Comparison of ENCODE assay signal across 8 cellular contexts in the genomic region with DNA sequence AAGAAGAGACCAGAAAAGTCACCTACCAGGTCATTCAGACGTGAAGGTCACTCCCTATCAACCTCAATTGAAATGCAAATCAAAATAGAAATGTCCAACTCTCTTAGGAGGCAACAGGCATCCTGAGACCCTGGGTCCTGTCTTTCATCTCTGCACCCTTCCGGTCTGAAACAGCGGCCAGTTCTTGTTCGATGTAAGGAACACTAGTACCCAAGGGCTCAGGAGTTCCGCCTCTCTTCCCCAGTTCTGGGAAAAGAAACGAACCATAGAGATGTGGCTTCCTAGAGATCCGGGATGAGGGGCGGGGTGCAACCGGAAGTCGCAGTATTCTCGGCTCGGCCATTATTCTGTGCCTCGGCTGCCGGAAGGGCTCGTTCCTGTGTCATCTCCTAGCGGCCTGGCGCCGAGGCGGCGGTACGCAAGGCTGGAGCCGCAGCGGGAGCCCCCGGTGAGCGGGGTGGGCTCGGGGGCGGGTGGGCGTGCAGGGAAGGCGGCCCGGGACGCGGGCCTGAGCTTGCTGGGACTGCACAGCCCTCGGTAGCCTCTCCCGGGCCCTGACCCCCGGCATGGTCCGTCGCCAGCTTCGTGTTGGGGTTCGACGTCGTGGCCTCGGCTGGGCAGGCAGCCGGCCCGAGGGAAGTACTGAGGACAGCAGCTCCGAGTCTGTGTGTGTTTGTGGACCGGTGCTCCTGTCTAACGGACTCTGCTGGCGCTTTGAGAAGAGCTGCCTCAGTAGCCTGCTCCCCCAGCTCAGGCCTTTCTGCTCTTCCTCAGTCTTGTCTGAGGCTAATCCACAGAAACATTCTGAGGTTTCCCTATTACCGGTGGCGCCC. TPM values are rescaled to one million over a fixed set of nuclear protein-coding genes. Genes with fewer than 3 reads are reported as not detected.
DNase-seq lines count a peak whose midpoint lies in the region; ATAC-seq and TF ChIP-seq lines count a peak whose summit lies in the region.

A gene (plus strand): TSS at position 341 of the 833 bp plus-strand sequence. CDS start 4,119 bp downstream, outside the sequence.

- POLR2A ChIA-PET in activated CD8-positive, alpha-beta T cell treated with anti-CD3 and anti-CD28 coated beads for 36 hours (lab: Charles Lee) = interaction anchor here (0.9 to 1.8 kb wide), 4 partner anchors 27 to 137 kb away, joined by 3 to 9 read pairs (median 4); a partner anchor contains a TSS

- peaks cover 15% of the 10 kb centered on the region for H3K36me3 Mint-ChIP-seq in activated CD8-positive, alpha-beta T cell treated with anti-CD3 and anti-CD28 coated beads for 36 hours (ENCODE audit: low read depth)
- H3K36me3 Mint-ChIP-seq in effector memory CD8-positive, alpha-beta T cell (ENCODE audit: insufficient read depth) = peaks cover 2% of the 10 kb centered on the region
- peaks cover 6% of the 10 kb centered on the region for H3K36me3 Mint-ChIP-seq in memory B cell

- H3K9me3 Mint-ChIP-seq in activated CD8-positive, alpha-beta T cell treated with anti-CD3 and anti-CD28 coated beads for 36 hours = no peaks in the 10 kb centered on the region
- H3K9me3 Mint-ChIP-seq in effector memory CD8-positive, alpha-beta T cell = no peaks in the 10 kb centered on the region
- no peaks in the 10 kb centered on the region for H3K9me3 Mint-ChIP-seq in memory B cell

- peak; percentile 91 for ATAC-seq in GM19324 (IDR thresholded peaks at IDR 0.05; ENCODE audit: low FRiP score, unreplicated experiment)
- peak; percentile 88 for ATAC-seq in HG03460 (IDR thresholded peaks at IDR 0.05; ENCODE audit: unreplicated experiment)
- ATAC-seq in activated CD8-positive, alpha-beta T cell treated with anti-CD3 and anti-CD28 coated beads for 36 hours = peak; percentile 95
- peak; percentile 87 for ATAC-seq in effector memory CD8-positive, alpha-beta T cell (replicated peaks)
- ATAC-seq in memory B cell (ENCODE audit: low read depth) = peak; percentile 88

- intact Hi-C loops in activated CD8-positive, alpha-beta T cell treated with anti-CD3 and anti-CD28 coated beads for 36 hours (cut with micrococcal nuclease) = no loop called here

- DNase-seq in CD1c-positive myeloid dendritic cell (ENCODE audit: extremely low spot score) = peak; percentile 80
- peak; percentile 76 for DNase-seq in NCI-H774 (lab: John Stamatoyannopoulos, UW)
- DNase-seq in activated CD8-positive, alpha-beta T cell treated with anti-CD3 and anti-CD28 coated beads for 36 hours = peak; percentile 81
- peak; percentile 13 to 34 (median 23) for DNase-seq in effector memory CD8-positive, alpha-beta T cell
- DNase-seq in memory B cell (ENCODE audit: low spot score in 2 of 2) = peak; percentile 25 to 38
- DNase-seq in stimulated activated CD8-positive, alpha-beta memory T cell treated with anti-CD3 and anti-CD28 coated beads, Interleukin-12 subunit alpha, Interleukin-12 subunit beta, amount 100 ng/mL, for 24 hours (ENCODE audit: extremely low read depth) = peak; percentile 35

- peak within 1 kb of the TSS; percentile 87 for H3K4me3 Mint-ChIP-seq in activated CD8-positive, alpha-beta T cell treated with anti-CD3 and anti-CD28 coated beads for 36 hours
- H3K4me3 Mint-ChIP-seq in effector memory CD8-positive, alpha-beta T cell = peak within 1 kb of the TSS; percentile 87 to 90
- peak within 1 kb of the TSS; percentile 88 for H3K4me3 Mint-ChIP-seq in memory B cell

- H3K27me3 Mint-ChIP-seq in activated CD8-positive, alpha-beta T cell treated with anti-CD3 and anti-CD28 coated beads for 36 hours = no peaks in the 10 kb centered on the region
- no peaks in the 10 kb centered on the region for H3K27me3 Mint-ChIP-seq in effector memory CD8-positive, alpha-beta T cell
- H3K27me3 Mint-ChIP-seq in memory B cell = no peaks in the 10 kb centered on the region

- TF ChIP-seq CTCF in activated CD8-positive, alpha-beta T cell treated with anti-CD3 and anti-CD28 coated beads for 36 hours (IDR thresholded peaks at IDR 0.05) = no peak

- peak within 1 kb of the TSS; percentile 81 for H3K27ac Mint-ChIP-seq in activated CD8-positive, alpha-beta T cell treated with anti-CD3 and anti-CD28 coated beads for 36 hours
- H3K27ac Mint-ChIP-seq in effector memory CD8-positive, alpha-beta T cell = peak within 1 kb of the TSS; percentile 89 to 90
- H3K27ac Mint-ChIP-seq in memory B cell = peak within 1 kb of the TSS; percentile 45

- H3K4me1 Mint-ChIP-seq in activated CD8-positive, alpha-beta T cell treated with anti-CD3 and anti-CD28 coated beads for 36 hours (ENCODE audit: low read depth) = peaks cover 24% of the 10 kb centered on the region
- H3K4me1 Mint-ChIP-seq in effector memory CD8-positive, alpha-beta T cell (ENCODE audit: low read depth in 2 of 2) = peaks cover 21 to 42% of the 10 kb centered on the region in 2 donors
- H3K4me1 Mint-ChIP-seq in memory B cell = peaks cover 5% of the 10 kb centered on the region

- CTCF ChIA-PET in activated CD8-positive, alpha-beta T cell treated with anti-CD3 and anti-CD28 coated beads for 36 hours (lab: Charles Lee) = interaction anchor here (0.8 to 1.5 kb wide), 6 partner anchors 14 to 105 kb away, joined by 3 to 4 read pairs (median 3); a partner anchor contains a TSS

RNA-seq across cellular contexts. Expression of the gene that starts here (rescaled TPM):
- total RNA-seq in activated CD8-positive, alpha-beta T cell treated with anti-CD3 and anti-CD28 coated beads for 36 hours = 10 to 100 TPM; 10.6 to 11.6 TPM

Comparison
In these comparisons a context has a peak if more than half of its experiments do, and no peak if none do; other contexts are left out.
1. Peak in every context shown above with its lines: DNase-seq and ATAC-seq.
2. DNase-seq: peak in every context shown above with its lines; median percentile 81 in activated CD8-positive, alpha-beta T cell treated with anti-CD3 and anti-CD28 coated beads for 36 hours; 80 in CD1c-positive myeloid dendritic cell; 76 in NCI-H774; 35 in stimulated activated CD8-positive, alpha-beta memory T cell treated with anti-CD3 and anti-CD28 coated beads, Interleukin-12 subunit alpha, Interleukin-12 subunit beta, amount 100 ng/mL, for 24 hours; 32 in memory B cell; 23 in effector memory CD8-positive, alpha-beta T cell.